8 cellular contexts compared by ENCODE assay signal in genomic region chr13:67224148-67224846, GRCh38. TPM values are rescaled to one million over a fixed set of nuclear protein-coding genes. Genes with fewer than 3 reads are reported as not detected.
A peak's percentile ranks its signal among the peaks of the same experiment; 100 is the strongest.
DNase-seq lines count a peak whose midpoint lies in the region; ATAC-seq and TF ChIP-seq lines count a peak whose summit lies in the region.

No MANE protein-coding gene starts in this region.

- no peak overlapping the region for H3K9ac ChIP-seq in neuronal stem cell (ENCODE audit: low read depth, low read length, poor library complexity)

- WGBS in neuronal stem cell (ENCODE audit: extremely low coverage in 2 of 2, insufficient read length in 2 of 2, insufficient replicate concordance in 1 of 2), 2 donors = no CpG with 5 or more reads among the region's 9 CpGs
- WGBS in upper lobe of left lung, 2 donors = 17% methylated on average over 9 of the region's 9 CpGs

- H2AK5ac ChIP-seq in neuronal stem cell (ENCODE audit: low read depth, low read length) = no peak overlapping the region

- TF ChIP-seq CTCF in C4-2B (conservative IDR thresholded peaks at IDR 0.05) (peak; percentile 80), fibroblast of villous mesenchyme (IDR thresholded peaks at IDR 0.05; ENCODE audit: insufficient read depth, low read depth, low read length) (peak; percentile 42), upper lobe of left lung (IDR thresholded peaks at IDR 0.05) (peak; percentile 44 to 67 (median 58))

- TF ChIP-seq POLR2A in upper lobe of left lung (IDR thresholded peaks at IDR 0.05) = no peak

- no peaks in the 10 kb centered on the region for H3K36me3 Mint-ChIP-seq in activated T-cell treated with anti-CD3 and anti-CD28 coated beads, Interleukin-2, amount 50 U/mL, for 24 hours (ENCODE audit: low read depth)

- no peak overlapping the region for H3K4me3 Mint-ChIP-seq in activated T-cell treated with anti-CD3 and anti-CD28 coated beads, Interleukin-2, amount 50 U/mL, for 24 hours

- no peak overlapping the region for H3K18ac ChIP-seq in neuronal stem cell (ENCODE audit: low read length)

- H2BK12ac ChIP-seq in neuronal stem cell (ENCODE audit: low read length) = no peak overlapping the region

- no peak overlapping the region for H4K8ac ChIP-seq in neuronal stem cell (ENCODE audit: low read depth, low read length)

- H2BK15ac ChIP-seq in neuronal stem cell (ENCODE audit: low read length) = no peak overlapping the region

- no peak overlapping the region for H3K27ac Mint-ChIP-seq in activated T-cell treated with anti-CD3 and anti-CD28 coated beads, Interleukin-2, amount 50 U/mL, for 24 hours

- DNase-seq in HS-27A (ENCODE audit: low read depth) (peak; percentile 40), NOMO-1 (lab: John Stamatoyannopoulos, UW; ENCODE audit: unreplicated experiment in 2 of 2) (peak; percentile 2 to 15), fibroblast of villous mesenchyme (ENCODE audit: low read depth) (peak; percentile 62), neuronal stem cell (ENCODE audit: low spot score) (peak; percentile 56), upper lobe of left lung (peak in 1 of 2 donors; percentile 81)
- DNase-seq in activated T-cell treated with anti-CD3 and anti-CD28 coated beads, Interleukin-2, amount 50 U/mL, for 24 hours = peak; percentile 66

- H2BK120ac ChIP-seq in neuronal stem cell (ENCODE audit: low read depth, low read length) = no peak overlapping the region

- H3K36me3 ChIP-seq in neuronal stem cell (replicated peaks in 1 of 2; ENCODE audit: control insufficient read depth in 2 of 2, insufficient read depth in 2 of 2, low read length in 2 of 2) (peaks cover 0 to 23% of the 10 kb centered on the region in 2 donors), upper lobe of left lung (no peaks in the 10 kb centered on the region)

- no peak overlapping the region for H3K4ac ChIP-seq in neuronal stem cell (ENCODE audit: low read length)

- H3K27ac ChIP-seq in C4-2B (no peak overlapping the region), neuronal stem cell (replicated peaks; ENCODE audit: low read length) (no peak overlapping the region), upper lobe of left lung (no peak overlapping the region)

- peaks cover 3 to 10% of the 10 kb centered on the region in 2 donors for H3K4me1 ChIP-seq in neuronal stem cell (ENCODE audit: control insufficient read depth in 2 of 2, insufficient read depth in 1 of 2, low read depth in 1 of 2, low read length in 2 of 2)
- peaks cover 7 to 31% (median 10%) of the 10 kb centered on the region in 4 donors for H3K4me1 ChIP-seq in upper lobe of left lung

- H3K4me1 Mint-ChIP-seq in activated T-cell treated with anti-CD3 and anti-CD28 coated beads, Interleukin-2, amount 50 U/mL, for 24 hours (ENCODE audit: low read depth) = peaks cover 13% of the 10 kb centered on the region

- no peaks in the 10 kb centered on the region for H3K79me1 ChIP-seq in neuronal stem cell (ENCODE audit: low read depth, low read length)

- H3K4me3 ChIP-seq in fibroblast of villous mesenchyme (ENCODE audit: low read depth, low read length) (no peak overlapping the region), neuronal stem cell (ENCODE audit: low read length in 2 of 2) (peak overlapping the region in 1 of 2 donors; percentile 14), upper lobe of left lung (peak overlapping the region in 3 of 4 donors; percentile 15 to 37 (median 25))

- no peak overlapping the region for H3K14ac ChIP-seq in neuronal stem cell (ENCODE audit: low read length)

- peaks cover 0 to 10% of the 10 kb centered on the region in 2 donors for H3K9me3 ChIP-seq in neuronal stem cell (replicated peaks in 1 of 2; ENCODE audit: control insufficient read depth in 2 of 2, insufficient read depth in 1 of 2, low read depth in 1 of 2, low read length in 2 of 2)
- H3K9me3 ChIP-seq in upper lobe of left lung = no peaks in the 10 kb centered on the region

- no peak overlapping the region for H3K4me2 ChIP-seq in neuronal stem cell (ENCODE audit: insufficient read depth, low read length, poor library complexity, severe bottlenecking)

- no peak overlapping the region for H3K23ac ChIP-seq in neuronal stem cell (ENCODE audit: low read depth, low read length, poor library complexity)

- H2BK5ac ChIP-seq in neuronal stem cell (ENCODE audit: low read length) = no peak overlapping the region

- peaks cover 8% of the 10 kb centered on the region for H3K27me3 Mint-ChIP-seq in activated T-cell treated with anti-CD3 and anti-CD28 coated beads, Interleukin-2, amount 50 U/mL, for 24 hours

- peak overlapping the region; percentile 4 for H2AFZ ChIP-seq in neuronal stem cell (ENCODE audit: low read length)

- H3K27me3 ChIP-seq in neuronal stem cell (ENCODE audit: control insufficient read depth in 3 of 3, insufficient read depth in 3 of 3, low read depth in 1 of 3, low read length in 3 of 3) (no peaks in the 10 kb centered on the region), upper lobe of left lung (no peaks in the 10 kb centered on the region)

- no peak overlapping the region for H4K91ac ChIP-seq in neuronal stem cell (ENCODE audit: low read depth, low read length, poor library complexity)

- no peak for TF ChIP-seq EP300 in upper lobe of left lung (IDR thresholded peaks at IDR 0.05)

- no peaks in the 10 kb centered on the region for H3K9me3 Mint-ChIP-seq in activated T-cell treated with anti-CD3 and anti-CD28 coated beads, Interleukin-2, amount 50 U/mL, for 24 hours

- peak; percentile 64 for ATAC-seq in GM19372 (IDR thresholded peaks at IDR 0.05; ENCODE audit: low read depth, unreplicated experiment)
- peak; percentile 87 to 90 for ATAC-seq in upper lobe of left lung (ENCODE audit: low FRiP score in 2 of 2)

RNA-seq across cellular contexts. Expression of gene PCDH9, which starts 5.8 kb away (rescaled TPM):
- total RNA-seq in fibroblast of villous mesenchyme = 5.8 and 9.9 TPM in 2 replicates
- polyA plus RNA-seq in neuronal stem cell (2013, experiment 1 of 2) = 1.3 TPM
- 1.4 TPM for polyA plus RNA-seq in neuronal stem cell (2013, experiment 2 of 2)
- 10 to 100 TPM in 2 of 6 donors, 1 to 10 TPM in 4; 3.1 to 19.4 (median 7.8) TPM for total RNA-seq in upper lobe of left lung
